Comparison of ENCODE assay signal across 12 cellular contexts in the genomic region with DNA sequence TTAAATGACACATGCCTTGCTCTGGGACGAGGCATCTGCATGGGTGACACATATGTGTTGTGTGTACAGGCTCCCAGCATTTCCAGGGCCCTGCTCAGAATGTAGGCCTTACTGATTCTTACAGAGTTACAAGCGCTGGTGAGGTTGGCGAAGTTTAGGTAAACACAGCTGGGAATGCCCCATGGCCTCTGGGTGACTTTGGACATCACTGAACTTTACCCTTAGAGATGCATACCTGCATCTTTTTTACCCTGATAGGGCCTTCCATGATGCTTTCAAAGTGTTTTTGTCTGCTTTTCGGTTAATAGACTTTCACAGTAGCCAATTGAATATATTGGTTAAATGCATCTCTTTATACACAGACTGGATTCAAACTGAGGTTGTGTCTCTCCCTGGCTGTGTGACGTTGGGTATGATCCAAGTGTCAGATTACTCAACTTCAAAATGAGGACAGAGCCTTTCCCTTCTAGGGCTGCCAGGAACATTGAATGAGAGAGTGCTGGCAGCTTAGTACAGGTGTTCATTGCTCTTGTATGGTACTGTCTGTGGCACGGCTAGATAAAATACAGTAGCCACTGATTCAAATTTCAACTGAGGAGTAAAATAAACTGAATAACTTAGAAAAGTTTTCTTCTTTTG. TPM values are rescaled to one million over a fixed set of nuclear protein-coding genes. Genes with fewer than 3 reads are reported as not detected.
A peak's percentile ranks its signal among the peaks of the same experiment; 100 is the strongest.
DNase-seq lines count a peak whose midpoint lies in the region; ATAC-seq and TF ChIP-seq lines count a peak whose summit lies in the region.
"Had no signal": no experiment of that assay in that cellular context is flagged by ENCODE, and none has a peak within 500 bp of the region (broad histone marks: within the 10 kb centered on the region; RNA-seq: fewer than 3 reads in every experiment).

No MANE protein-coding gene starts in this region.

- no peaks in the 10 kb centered on the region for H3K9me2 ChIP-seq in PC-9 (ENCODE audit: insufficient read depth)

- H2AFZ ChIP-seq in PC-9, result no peak overlapping the region

- H3F3A ChIP-seq in PC-9 (ENCODE audit: insufficient read depth, low read depth), result peaks cover 90% of the 10 kb centered on the region

- H3K4me1 ChIP-seq in PC-9 (replicated peaks; ENCODE audit: insufficient read depth), result peaks cover 85% of the 10 kb centered on the region
- peaks cover 30 to 79% (median 60%) of the 10 kb centered on the region in 3 donors for H3K4me1 ChIP-seq in skeletal muscle tissue (ENCODE audit: control insufficient read depth in 3 of 3, insufficient read depth in 3 of 3, low read length in 3 of 3)

- no TSS peak for BruUV-seq in PC-9 (replicated peaks; lab: Mats Ljungman, UMichigan)

- DNase-seq in DMS79 treated with DMSO at 0.1 percent for 48 hours (lab: John Stamatoyannopoulos, UW) (peak; percentile 51), DMS79 (lab: John Stamatoyannopoulos, UW) (no peak), PC-9 (peak in 1 of 2 experiments; percentile 52), left cardiac atrium (no peak), Kasumi-1 (lab: John Stamatoyannopoulos, UW) (no peak), dedifferentiated amniotic fluid mesenchymal stem cell (ENCODE audit: extremely low spot score) (no peak), AML-193 (lab: John Stamatoyannopoulos, UW) (no peak)
- DNase-seq: activated gamma-delta T cell, DND-41, natural killer cell, T-helper 1 cell had no signal

- peak; percentile 67 to 69 for ATAC-seq in left cardiac atrium
- ATAC-seq: natural killer cell had no signal

- H4K20me1 ChIP-seq in PC-9 (ENCODE audit: insufficient read depth), result peaks cover 37% of the 10 kb centered on the region

- H3K36me3 ChIP-seq in PC-9 (ENCODE audit: low read depth), result peaks cover 49% of the 10 kb centered on the region
- H3K36me3 ChIP-seq in skeletal muscle tissue (ENCODE audit: control insufficient read depth in 3 of 3, insufficient read depth in 3 of 3, low read length in 3 of 3), result no peaks in the 10 kb centered on the region

- H3K79me2 ChIP-seq in PC-9 (ENCODE audit: low read depth), result peaks cover 99% of the 10 kb centered on the region

- H3K4me2 ChIP-seq in PC-9, result no peak overlapping the region; the same call in 1 of the 2 replicates

- H3K27ac ChIP-seq in PC-9 (peak overlapping the region; percentile 13; the same call in 1 of the 2 replicates), skeletal muscle tissue (ENCODE audit: low read depth, low read length) (peak overlapping the region; percentile 41)

- CTCF ChIA-PET in PC-9 (lab: Charles Lee), result no interaction called here

- no peaks in the 10 kb centered on the region for H3K27me3 ChIP-seq in PC-9 (ENCODE audit: insufficient read depth, low read depth)
- H3K27me3 ChIP-seq in skeletal muscle tissue (ENCODE audit: control insufficient read depth in 3 of 3, insufficient read depth in 3 of 3, low read length in 3 of 3), result no peaks in the 10 kb centered on the region

- no peaks in the 10 kb centered on the region for H3K9me3 ChIP-seq in PC-9 (ENCODE audit: insufficient read depth, low read depth)
- no peaks in the 10 kb centered on the region for H3K9me3 ChIP-seq in skeletal muscle tissue (ENCODE audit: control insufficient read depth in 3 of 3, low read length in 3 of 3)

- POLR2A ChIA-PET in PC-9 (lab: Charles Lee; ENCODE audit: unreplicated experiment), result no interaction called here

- intact Hi-C loops in PC-9 (cut with micrococcal nuclease; ENCODE audit: unreplicated experiment) (no loop called here), left cardiac atrium (cut with DNase I) (no loop called here)

- H3K9ac ChIP-seq in skeletal muscle tissue (ENCODE audit: low read depth in 1 of 3, low read length in 3 of 3), result no peak overlapping the region

- no peak for TF ChIP-seq CTCF in PC-9 (conservative IDR thresholded peaks at IDR 0.05)

- H3K4me3 ChIP-seq in PC-9, result no peak overlapping the region
- H3K4me3 ChIP-seq in skeletal muscle tissue (ENCODE audit: low read length in 3 of 3), result no peak overlapping the region

RNA-seq across cellular contexts. Expression of gene EGFR, which starts 29.5 kb away (rescaled TPM):
- total RNA-seq in PC-9 (2021) (324 and 342 TPM in 2 replicates), left cardiac atrium (10 to 100 TPM; 23.3 to 26.6 TPM), skeletal muscle tissue (17.7 TPM)
- total RNA-seq: natural killer cell had no signal

Comparison
In these comparisons a context has a peak if more than half of its experiments do, and no peak if none do; other contexts are left out.
1. RNA of gene EGFR, which starts 29.5 kb away (total RNA-seq): 324 to 342 TPM in PC-9; 23.3 to 26.6 TPM in left cardiac atrium and 17.7 TPM in skeletal muscle tissue (single experiment); every median in the first group is over 10 times any median in the second.